8 cellular contexts compared by ENCODE assay signal in the genomic region with DNA sequence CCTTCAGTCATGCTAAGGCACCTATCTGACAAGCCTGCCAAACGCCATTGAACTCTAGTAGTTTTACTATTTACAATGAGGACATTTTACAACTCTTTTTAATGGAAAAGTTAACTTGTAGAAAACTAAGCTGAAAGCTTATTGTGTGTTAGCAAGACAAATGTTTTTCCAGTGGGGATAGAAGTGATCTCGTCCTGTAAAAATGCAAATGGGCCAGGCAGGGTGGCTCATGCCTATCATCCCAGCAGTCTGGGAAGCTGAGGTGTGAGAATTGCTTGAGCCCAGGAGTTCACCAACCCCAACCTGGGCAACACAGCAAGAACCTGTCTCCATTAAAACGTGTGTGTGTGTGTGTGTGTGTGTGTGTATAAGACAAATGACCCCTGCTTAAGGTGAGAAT. TPM values are rescaled to one million over a fixed set of nuclear protein-coding genes. Genes with fewer than 3 reads are reported as not detected.
A peak's percentile ranks its signal among the peaks of the same experiment; 100 is the strongest.
DNase-seq lines count a peak whose midpoint lies in the region; ATAC-seq and TF ChIP-seq lines count a peak whose summit lies in the region.

No MANE protein-coding gene starts in this region.

- no peak overlapping the region for H3K9ac ChIP-seq in IMR-90 (ENCODE audit: low read depth, low read length)

- in situ Hi-C loops in IMR-90 (cut with MboI; ENCODE audit: low sequenced_read_pairs): loop anchor here (25.0 kb wide), 1 partner anchor 811 kb away; the partner anchor contains the start of gene SEC61G

- H4K20me1 ChIP-seq in IMR-90 (ENCODE audit: insufficient read depth, low read length): peaks cover 18% of the 10 kb centered on the region

- WGBS in IMR-90 (ENCODE audit: extremely low coverage in 2 of 2, insufficient read length in 1 of 2), 2 experiments: no CpG with 5 or more reads among the region's 3 CpGs

- peak overlapping the region; percentile 95 for H3K18ac ChIP-seq in IMR-90 (ENCODE audit: low read depth, low read length)

- H3K56ac ChIP-seq in IMR-90 (ENCODE audit: extremely low read depth, insufficient read depth, low read length): no peak overlapping the region

- peaks cover 29% of the 10 kb centered on the region for H3K9me1 ChIP-seq in IMR-90 (ENCODE audit: insufficient read depth, low read length)

- H2BK5ac ChIP-seq in IMR-90 (ENCODE audit: low read depth, low read length, poor library complexity, severe bottlenecking): peak overlapping the region; percentile 68

- H3K4me2 ChIP-seq in IMR-90 (ENCODE audit: low read depth, low read length): peak overlapping the region; percentile 87

- TF ChIP-seq POLR2A in IMR-90 (IDR thresholded peaks at IDR 0.05; ENCODE audit: low read depth, low read length): no peak

- H3K27me3 ChIP-seq in CD4-positive, alpha-beta T cell (ENCODE audit: control insufficient read depth, insufficient read depth, low read length): no peaks in the 10 kb centered on the region
- no peaks in the 10 kb centered on the region for H3K27me3 ChIP-seq in IMR-90 (ENCODE audit: control insufficient read depth, insufficient read depth, low read length)

- intact Hi-C loops in CD4-positive, alpha-beta T cell (cut with DNase I, micrococcal nuclease): loop anchor here (5.0 to 10.0 kb wide), 6 partner anchors 36 to 816 kb away; partner anchors contain the start of genes LANCL2 (in 2 of the 2), NIPSNAP2 (in 1 of the 2) and SEC61G (in 1 of the 2)
- intact Hi-C loops in IMR-90 (cut with micrococcal nuclease): loop anchor here (2.0 to 10.0 kb wide), 2 partner anchors 95 to 799 kb away; no protein-coding TSS in a partner anchor

- H3K36me3 ChIP-seq in IMR-90 (ENCODE audit: control insufficient read depth, insufficient read depth, low read length): no peaks in the 10 kb centered on the region

- H4K8ac ChIP-seq in IMR-90 (ENCODE audit: low read depth in 2 of 2, low read length in 2 of 2): peak overlapping the region; percentile 91 to 94; a peak in 3 of 4 replicates

- peak overlapping the region; percentile 76; the same call in 1 of the 2 replicates for H2AK5ac ChIP-seq in IMR-90 (ENCODE audit: low read depth, low read length)

- H3K79me1 ChIP-seq in IMR-90 (ENCODE audit: low read depth in 1 of 2, low read length in 2 of 2): peaks cover 3 to 39% of the 10 kb centered on the region in 2 experiments; a peak in 3 of 4 replicates

- no peak for DNase-seq in CD4-positive, alpha-beta T cell
- peak; percentile 55 for DNase-seq in IMR-90
- no peak for DNase-seq in nephron progenitor cell
- no peak for DNase-seq in NCI-H1930 (lab: John Stamatoyannopoulos, UW)

- no peaks in the 10 kb centered on the region for H3K9me3 ChIP-seq in CD4-positive, alpha-beta T cell (ENCODE audit: control insufficient read depth, low read length)
- H3K9me3 ChIP-seq in IMR-90 (ENCODE audit: control insufficient read depth, insufficient read depth, low read length): no peaks in the 10 kb centered on the region

- peaks cover 19% of the 10 kb centered on the region for H3K36me3 Mint-ChIP-seq in CD4-positive, alpha-beta T cell (ENCODE audit: low read depth)
- H3K36me3 Mint-ChIP-seq in brain: no peaks in the 10 kb centered on the region
- H3K36me3 Mint-ChIP-seq in nephron progenitor cell (ENCODE audit: low read depth): no peaks in the 10 kb centered on the region

- H3K27me3 Mint-ChIP-seq in CD4-positive, alpha-beta T cell: no peaks in the 10 kb centered on the region
- peaks cover 18% of the 10 kb centered on the region for H3K27me3 Mint-ChIP-seq in brain
- peaks cover 44% of the 10 kb centered on the region for H3K27me3 Mint-ChIP-seq in nephron progenitor cell (ENCODE audit: low read depth, poor library complexity)

- peak overlapping the region; percentile 84 for H2BK20ac ChIP-seq in IMR-90 (ENCODE audit: low read depth, low read length)

- TF ChIP-seq RAD21 in IMR-90 (IDR thresholded peaks at IDR 0.05; ENCODE audit: low read length): no peak

- H3K9me3 Mint-ChIP-seq in CD4-positive, alpha-beta T cell: no peaks in the 10 kb centered on the region
- H3K9me3 Mint-ChIP-seq in brain (peaks cover 0 to 6% (median 2%) of the 10 kb centered on the region in 5 experiments), nephron progenitor cell (no peaks in the 10 kb centered on the region)

- TF ChIP-seq CTCF in CD4-positive, alpha-beta T cell (IDR thresholded peaks at IDR 0.05): no peak
- no peak for TF ChIP-seq CTCF in IMR-90 (conservative IDR thresholded peaks at IDR 0.05; ENCODE audit: low read depth, low read length)
- TF ChIP-seq CTCF in brain (conservative IDR thresholded peaks at IDR 0.05): no peak
- no peak for TF ChIP-seq CTCF in nephron progenitor cell (IDR thresholded peaks at IDR 0.05)

- H4K5ac ChIP-seq in IMR-90 (ENCODE audit: low read depth, low read length): peak overlapping the region; percentile 91

- no TSS peak for BruUV-seq in IMR-90 (replicated peaks; lab: Mats Ljungman, UMichigan)

- no peak for ATAC-seq in CD4-positive, alpha-beta T cell (ENCODE audit: poor library complexity)
- ATAC-seq in IMR-90 (ENCODE audit: low read depth): no peak
- ATAC-seq in GM18502 (IDR thresholded peaks at IDR 0.05; ENCODE audit: poor library complexity, unreplicated experiment): no peak
- ATAC-seq in GM21529 (IDR thresholded peaks at IDR 0.05; ENCODE audit: unreplicated experiment): no peak
- no peak for ATAC-seq in GM19035 (IDR thresholded peaks at IDR 0.05; ENCODE audit: unreplicated experiment)

- peak overlapping the region; percentile 71 for H3K27ac ChIP-seq in CD4-positive, alpha-beta T cell (ENCODE audit: low read depth, low read length)
- peak overlapping the region; percentile 92; the same call in 1 of the 2 replicates for H3K27ac ChIP-seq in IMR-90 (ENCODE audit: insufficient read depth, low read length)

- dilution Hi-C loops in IMR-90 (cut with HindIII; ENCODE audit: low sequenced_read_pairs, unreplicated experiment): no loop called here

- peak overlapping the region; percentile 73 for H3K23ac ChIP-seq in IMR-90 (ENCODE audit: low read depth, low read length)

- H4K91ac ChIP-seq in IMR-90 (ENCODE audit: insufficient read depth, low read depth, low read length): peak overlapping the region; percentile 81; the same call in 1 of the 2 replicates

- CTCF ChIA-PET in CD4-positive, alpha-beta T cell (lab: Charles Lee): interaction anchor here (0.7 to 1.8 kb wide), 6 partner anchors 20 to 104 kb away, joined by 3 to 5 read pairs (median 4); no protein-coding TSS in a partner anchor
- CTCF ChIA-PET in IMR-90 (lab: Yijun Ruan, JAX): interaction anchor here (0.9 to 1.0 kb wide), 2 partner anchors 12 to 140 kb away, joined by 3 read pairs; no protein-coding TSS in a partner anchor

- H3K4me1 Mint-ChIP-seq in CD4-positive, alpha-beta T cell (ENCODE audit: low read depth): peaks cover 54% of the 10 kb centered on the region
- H3K4me1 Mint-ChIP-seq in brain (peaks cover 48% of the 10 kb centered on the region), nephron progenitor cell (peaks cover 40% of the 10 kb centered on the region)

- H3K27ac Mint-ChIP-seq in CD4-positive, alpha-beta T cell: peak overlapping the region; percentile 87
- peak overlapping the region; percentile 66 to 98 (median 94) for H3K27ac Mint-ChIP-seq in brain
- H3K27ac Mint-ChIP-seq in nephron progenitor cell: no peak overlapping the region

- H2AFZ ChIP-seq in IMR-90 (replicated peaks; ENCODE audit: low read length, poor library complexity): peak overlapping the region; percentile 46

- peak overlapping the region; percentile 92 for H3K4me3 Mint-ChIP-seq in CD4-positive, alpha-beta T cell
- peak overlapping the region; percentile 89 to 94 (median 92) for H3K4me3 Mint-ChIP-seq in brain
- H3K4me3 Mint-ChIP-seq in nephron progenitor cell: peak overlapping the region; percentile 90

- no peak overlapping the region for H3K4me3 ChIP-seq in IMR-90 (ENCODE audit: insufficient read depth, low read depth, low read length)

- peak overlapping the region; percentile 83 for H3K4ac ChIP-seq in IMR-90 (ENCODE audit: low read depth, low read length)

- peaks cover 28% of the 10 kb centered on the region for H3K4me1 ChIP-seq in IMR-90 (ENCODE audit: control insufficient read depth, insufficient read depth, low read length)

- peak overlapping the region; percentile 89 for H3K14ac ChIP-seq in IMR-90 (replicated peaks; ENCODE audit: low read depth, low read length)

- H2AK9ac ChIP-seq in IMR-90 (replicated peaks; ENCODE audit: low read depth, low read length, poor library complexity): peak overlapping the region; percentile 18

- peak overlapping the region; percentile 69; the same call in 2 of the 3 replicates for H2BK15ac ChIP-seq in IMR-90 (ENCODE audit: low read depth, low read length)

- POLR2A ChIA-PET in CD4-positive, alpha-beta T cell (lab: Charles Lee): interaction anchor here (0.7 to 3.5 kb wide), 14 partner anchors 10 to 207 kb away, joined by 3 to 39 read pairs (median 5); partner anchors contain the start of gene LANCL2
- POLR2A ChIA-PET in IMR-90 (lab: Charles Lee; ENCODE audit: unreplicated experiment): no interaction called here

- peak overlapping the region; percentile 88 for H2BK120ac ChIP-seq in IMR-90 (ENCODE audit: low read depth, low read length)

TF ChIP-seq in IMR-90, 13 proteins besides CTCF, POLR2A, EP300 and RAD21:
- TF ChIP-seq, protein P1, sequence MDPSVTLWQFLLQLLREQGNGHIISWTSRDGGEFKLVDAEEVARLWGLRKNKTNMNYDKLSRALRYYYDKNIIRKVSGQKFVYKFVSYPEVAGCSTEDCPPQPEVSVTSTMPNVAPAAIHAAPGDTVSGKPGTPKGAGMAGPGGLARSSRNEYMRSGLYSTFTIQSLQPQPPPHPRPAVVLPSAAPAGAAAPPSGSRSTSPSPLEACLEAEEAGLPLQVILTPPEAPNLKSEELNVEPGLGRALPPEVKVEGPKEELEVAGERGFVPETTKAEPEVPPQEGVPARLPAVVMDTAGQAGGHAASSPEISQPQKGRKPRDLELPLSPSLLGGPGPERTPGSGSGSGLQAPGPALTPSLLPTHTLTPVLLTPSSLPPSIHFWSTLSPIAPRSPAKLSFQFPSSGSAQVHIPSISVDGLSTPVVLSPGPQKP (IDR thresholded peaks at IDR 0.05; ENCODE audit: borderline replicate concordance, low read depth, low read length): no peak
- no peak for TF ChIP-seq MXI1 (IDR thresholded peaks at IDR 0.05; ENCODE audit: borderline replicate concordance, low read depth, low read length)

RNA-seq across cellular contexts. Expression of gene VOPP1, which starts 1.2 kb away (rescaled TPM):
- 10 to 100 TPM; 49.6 to 53.1 TPM for total RNA-seq in CD4-positive, alpha-beta T cell
- total RNA-seq in IMR-90 (2012; rRNA removed): 94.5 and 94.7 TPM in 2 replicates
- polyA plus RNA-seq in IMR-90 (2012; rRNA removed) (54.5 and 60.2 TPM in 2 replicates), brain (ENCODE audit: insufficient read depth, low read depth, low replicate concordance) (101 TPM)
- 39.0 and 52.2 TPM in 2 replicates for polyA plus RNA-seq in IMR-90 (2012; cell fraction: cytosol; rRNA removed)
- polyA plus RNA-seq in IMR-90 (2012; cell fraction: nucleus; rRNA removed; ENCODE audit: low replicate concordance): 26.0 and 27.4 TPM in 2 replicates
